Comparison of ENCODE assay signal across 38 cellular contexts in the genomic region with DNA sequence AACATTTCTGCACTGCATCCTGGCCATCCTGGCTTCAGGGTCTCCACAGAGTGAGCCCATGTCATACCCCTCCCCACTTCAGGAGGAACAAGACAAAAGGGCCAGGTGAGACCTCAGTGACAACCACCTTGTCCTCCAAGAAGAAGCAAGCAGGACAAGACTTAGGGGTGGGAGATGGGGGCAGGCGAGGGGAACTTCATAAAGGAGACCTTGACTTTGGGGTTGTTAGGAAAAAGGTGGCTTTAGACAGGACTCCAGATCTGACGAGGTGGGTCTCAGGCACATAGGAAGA. TPM values are rescaled to one million over a fixed set of nuclear protein-coding genes. Genes with fewer than 3 reads are reported as not detected.
"Had no signal": no experiment of that assay in that cellular context is flagged by ENCODE, and none has a peak within 500 bp of the region (broad histone marks: within the 10 kb centered on the region; RNA-seq: fewer than 3 reads in every experiment).

No MANE protein-coding gene starts in this region.

- H3K9me3 ChIP-seq: ascending aorta had no signal

- H3K4me3 ChIP-seq: ascending aorta, cardiac muscle cell had no signal

- ATAC-seq: activated CD4-positive, alpha-beta T cell treated with anti-CD3 and anti-CD28 coated beads for 36 hours; activated CD4-positive, CD25-positive, alpha-beta regulatory T cell treated with anti-CD3 and anti-CD28 coated beads, Interleukin-2, amount 50 U/mL, for 24 hours; activated CD8-positive, alpha-beta T cell treated with anti-CD3 and anti-CD28 coated beads, Interleukin-2, amount 10 ng/mL, durations not matched to agents 7 days and 5 days; activated naive CD8-positive, alpha-beta T cell treated with anti-CD3 and anti-CD28 coated beads, Interleukin-2, amount 50 U/mL, for 24 hours; WTC11 had no signal

- DNase-seq: activated CD4-positive, alpha-beta memory T cell treated with anti-CD3 and anti-CD28 coated beads, Interleukin-2, amount 10 ng/mL, durations not matched to agents 7 days and 5 days; activated CD4-positive, alpha-beta T cell treated with anti-CD3 and anti-CD28 coated beads for 1 hour; activated CD4-positive, alpha-beta T cell treated with anti-CD3 and anti-CD28 coated beads for 36 hours; activated CD4-positive, alpha-beta T cell treated with anti-CD3 and anti-CD28 coated beads for 48 hours; activated CD4-positive, alpha-beta T cell treated with anti-CD3 and anti-CD28 coated beads, Interleukin-2, amount 10 ng/mL, durations not matched to agents 7 days and 5 days; activated CD4-positive, alpha-beta T cell treated with anti-CD3 and anti-CD28 coated beads, Interleukin-2, amount 50 U/mL, for 48 hours; activated CD4-positive, CD25-positive, alpha-beta regulatory T cell; activated CD8-positive, alpha-beta memory T cell treated with anti-CD3 and anti-CD28 coated beads for 24 hours; activated CD8-positive, alpha-beta memory T cell treated with anti-CD3 and anti-CD28 coated beads, Interleukin-2, amount 50 U/mL, for 4 hours; activated CD8-positive, alpha-beta T cell treated with anti-CD3 and anti-CD28 coated beads, Interleukin-2, amount 10 ng/mL, durations not matched to agents 7 days and 5 days; activated effector memory CD4-positive, alpha-beta T cell treated with Interleukin-2 at 50 U/mL for 16 hours; activated gamma-delta T cell; activated naive CD4-positive, alpha-beta T cell treated with anti-CD3 and anti-CD28 coated beads, Interleukin-2, amount 10 ng/mL, durations not matched to agents 7 days and 5 days; activated naive CD4-positive, alpha-beta T cell treated with Interleukin-2 at 50 U/mL for 16 hours; activated naive CD8-positive, alpha-beta T cell treated with anti-CD3 and anti-CD28 coated beads, Interleukin-2, amount 10 ng/mL, durations not matched to agents 7 days and 5 days; activated naive CD8-positive, alpha-beta T cell treated with anti-CD3 and anti-CD28 coated beads, Interleukin-2, amount 50 U/mL, for 24 hours; activated T-cell treated with anti-CD3 and anti-CD28 coated beads, Interleukin-2, amount 50 U/mL, for 24 hours; activated T-cell treated with anti-CD3 and anti-CD28 coated beads, Interleukin-2, amount 50 U/mL, for 48 hours; amygdala; anterior cingulate cortex; caudate nucleus; cerebellar nuclear complex; SW 1271; T-helper 1 cell; T-helper 2 cell; T-helper 9 cell had no signal

- H3K36me3 Mint-ChIP-seq: activated naive CD4-positive, alpha-beta T cell treated with anti-CD3 and anti-CD28 coated beads, Interleukin-2, amount 10 ng/mL, durations not matched to agents 7 days and 5 days; activated naive CD4-positive, alpha-beta T cell treated with anti-CD3 and anti-CD28 coated beads, Interleukin-2, amount 50 U/mL, for 24 hours; activated naive CD8-positive, alpha-beta T cell treated with anti-CD3 and anti-CD28 coated beads, Interleukin-2, amount 10 ng/mL, durations not matched to agents 7 days and 5 days; brain; WTC11 had no signal

- H3K27ac ChIP-seq: ascending aorta, cardiac muscle cell, VCaP had no signal

- H3K4me3 Mint-ChIP-seq: activated CD4-positive, alpha-beta memory T cell treated with anti-CD3 and anti-CD28 coated beads, Interleukin-2, amount 10 ng/mL, durations not matched to agents 7 days and 5 days; activated CD4-positive, alpha-beta T cell treated with anti-CD3 and anti-CD28 coated beads for 36 hours; activated CD4-positive, alpha-beta T cell treated with anti-CD3 and anti-CD28 coated beads, Interleukin-2, amount 10 ng/mL, durations not matched to agents 7 days and 5 days; activated CD8-positive, alpha-beta T cell treated with anti-CD3 and anti-CD28 coated beads, Interleukin-2, amount 10 ng/mL, durations not matched to agents 7 days and 5 days; activated naive CD4-positive, alpha-beta T cell treated with anti-CD3 and anti-CD28 coated beads, Interleukin-2, amount 10 ng/mL, durations not matched to agents 7 days and 5 days; activated naive CD4-positive, alpha-beta T cell treated with anti-CD3 and anti-CD28 coated beads, Interleukin-2, amount 50 U/mL, for 24 hours; activated naive CD8-positive, alpha-beta T cell; activated naive CD8-positive, alpha-beta T cell treated with anti-CD3 and anti-CD28 coated beads, Interleukin-2, amount 10 ng/mL, durations not matched to agents 7 days and 5 days; activated naive CD8-positive, alpha-beta T cell treated with anti-CD3 and anti-CD28 coated beads, Interleukin-2, amount 50 U/mL, for 24 hours; activated T-cell treated with anti-CD3 and anti-CD28 coated beads, Interleukin-2, amount 50 U/mL, for 24 hours; brain; central memory CD8-positive, alpha-beta T cell; T-helper 1 cell treated with Interleukin-12 subunit alpha and Interleukin-12 subunit beta and Interleukin-4 antibody, amounts not matched to agents 30 μg/mL and 1 μg/mL, for 36 hours; T-helper 2 cell treated with Interferon-gamma antibody and Interleukin-4, amounts not matched to agents 5 μg/mL and 100 μg/mL, for 36 hours; WTC11 had no signal

- H3K9me3 Mint-ChIP-seq: activated CD4-positive, alpha-beta memory T cell treated with anti-CD3 and anti-CD28 coated beads, Interleukin-2, amount 10 ng/mL, durations not matched to agents 7 days and 5 days; activated CD4-positive, alpha-beta T cell treated with anti-CD3 and anti-CD28 coated beads, Interleukin-2, amount 10 ng/mL, durations not matched to agents 7 days and 5 days; activated naive CD4-positive, alpha-beta T cell treated with anti-CD3 and anti-CD28 coated beads, Interleukin-2, amount 10 ng/mL, durations not matched to agents 7 days and 5 days; activated naive CD4-positive, alpha-beta T cell treated with anti-CD3 and anti-CD28 coated beads, Interleukin-2, amount 50 U/mL, for 24 hours; activated naive CD8-positive, alpha-beta T cell treated with anti-CD3 and anti-CD28 coated beads, Interleukin-2, amount 10 ng/mL, durations not matched to agents 7 days and 5 days; activated naive CD8-positive, alpha-beta T cell treated with anti-CD3 and anti-CD28 coated beads, Interleukin-2, amount 50 U/mL, for 24 hours; activated T-cell treated with anti-CD3 and anti-CD28 coated beads, Interleukin-2, amount 50 U/mL, for 24 hours; activated T-helper 2 cell treated with anti-CD3 and anti-CD28 coated beads, Interferon-gamma antibody, Interleukin-2, Interleukin-4, amounts not matched to agents 10 μg/mL and 5 μg/mL and 100 μg/mL, durations not matched to agents 14 hours and 24 hours and 36 hours; brain; central memory CD8-positive, alpha-beta T cell; T-helper 1 cell treated with Interleukin-12 subunit alpha and Interleukin-12 subunit beta and Interleukin-4 antibody, amounts not matched to agents 30 μg/mL and 1 μg/mL, for 36 hours; T-helper 2 cell treated with Interferon-gamma antibody and Interleukin-4, amounts not matched to agents 5 μg/mL and 100 μg/mL, for 36 hours; WTC11 had no signal

- H3K36me3 ChIP-seq: ascending aorta, cardiac muscle cell had no signal

- H3K4me1 ChIP-seq: ascending aorta had no signal

- H3K4me1 Mint-ChIP-seq: activated CD4-positive, alpha-beta memory T cell treated with anti-CD3 and anti-CD28 coated beads, Interleukin-2, amount 10 ng/mL, durations not matched to agents 7 days and 5 days; activated CD4-positive, alpha-beta T cell treated with anti-CD3 and anti-CD28 coated beads for 36 hours; activated CD4-positive, alpha-beta T cell treated with anti-CD3 and anti-CD28 coated beads, Interleukin-2, amount 10 ng/mL, durations not matched to agents 7 days and 5 days; activated naive CD4-positive, alpha-beta T cell treated with anti-CD3 and anti-CD28 coated beads, Interleukin-2, amount 10 ng/mL, durations not matched to agents 7 days and 5 days; activated naive CD4-positive, alpha-beta T cell treated with anti-CD3 and anti-CD28 coated beads, Interleukin-2, amount 50 U/mL, for 24 hours; activated naive CD8-positive, alpha-beta T cell treated with anti-CD3 and anti-CD28 coated beads, Interleukin-2, amount 10 ng/mL, durations not matched to agents 7 days and 5 days; activated naive CD8-positive, alpha-beta T cell treated with anti-CD3 and anti-CD28 coated beads, Interleukin-2, amount 50 U/mL, for 24 hours; brain; central memory CD8-positive, alpha-beta T cell; WTC11 had no signal

- H3K27ac Mint-ChIP-seq: activated CD4-positive, alpha-beta memory T cell treated with anti-CD3 and anti-CD28 coated beads, Interleukin-2, amount 10 ng/mL, durations not matched to agents 7 days and 5 days; activated CD4-positive, alpha-beta T cell treated with anti-CD3 and anti-CD28 coated beads for 36 hours; activated CD4-positive, alpha-beta T cell treated with anti-CD3 and anti-CD28 coated beads, Interleukin-2, amount 10 ng/mL, durations not matched to agents 7 days and 5 days; activated CD8-positive, alpha-beta T cell treated with anti-CD3 and anti-CD28 coated beads, Interleukin-2, amount 10 ng/mL, durations not matched to agents 7 days and 5 days; activated naive CD4-positive, alpha-beta T cell treated with anti-CD3 and anti-CD28 coated beads, Interleukin-2, amount 10 ng/mL, durations not matched to agents 7 days and 5 days; activated naive CD4-positive, alpha-beta T cell treated with anti-CD3 and anti-CD28 coated beads, Interleukin-2, amount 50 U/mL, for 24 hours; activated naive CD8-positive, alpha-beta T cell; activated naive CD8-positive, alpha-beta T cell treated with anti-CD3 and anti-CD28 coated beads, Interleukin-2, amount 10 ng/mL, durations not matched to agents 7 days and 5 days; activated naive CD8-positive, alpha-beta T cell treated with anti-CD3 and anti-CD28 coated beads, Interleukin-2, amount 50 U/mL, for 24 hours; activated T-cell treated with anti-CD3 and anti-CD28 coated beads, Interleukin-2, amount 50 U/mL, for 24 hours; activated T-helper 2 cell treated with anti-CD3 and anti-CD28 coated beads, Interferon-gamma antibody, Interleukin-2, Interleukin-4, amounts not matched to agents 10 μg/mL and 5 μg/mL and 100 μg/mL, durations not matched to agents 14 hours and 24 hours and 36 hours; brain; T-helper 1 cell treated with Interleukin-12 subunit alpha and Interleukin-12 subunit beta and Interleukin-4 antibody, amounts not matched to agents 30 μg/mL and 1 μg/mL, for 36 hours; T-helper 2 cell treated with Interferon-gamma antibody and Interleukin-4, amounts not matched to agents 5 μg/mL and 100 μg/mL, for 36 hours; WTC11 had no signal

- H3K27me3 ChIP-seq: ascending aorta had no signal

RNA-seq across cellular contexts. Expression of a gene that starts 24.0 kb away (rescaled TPM):
- total RNA-seq: activated CD4-positive, alpha-beta memory T cell treated with anti-CD3 and anti-CD28 coated beads, Interleukin-2, amount 10 ng/mL, durations not matched to agents 7 days and 5 days; activated CD4-positive, alpha-beta T cell treated with anti-CD3 and anti-CD28 coated beads for 36 hours; activated CD4-positive, alpha-beta T cell treated with anti-CD3 and anti-CD28 coated beads, Interleukin-2, amount 10 ng/mL, durations not matched to agents 7 days and 5 days; activated CD8-positive, alpha-beta T cell treated with anti-CD3 and anti-CD28 coated beads, Interleukin-2, amount 10 ng/mL, durations not matched to agents 7 days and 5 days; activated naive CD8-positive, alpha-beta T cell treated with anti-CD3 and anti-CD28 coated beads, Interleukin-2, amount 10 ng/mL, durations not matched to agents 7 days and 5 days; activated T-helper 2 cell treated with anti-CD3 and anti-CD28 coated beads, Interferon-gamma antibody, Interleukin-2, Interleukin-4, amounts not matched to agents 10 μg/mL and 5 μg/mL and 100 μg/mL, durations not matched to agents 14 hours and 24 hours and 36 hours; ascending aorta; cardiac muscle cell; WTC11 had no signal

RNA-seq across cellular contexts. Expression of a gene that starts 32.6 kb away (rescaled TPM):
- total RNA-seq: activated CD4-positive, alpha-beta memory T cell treated with anti-CD3 and anti-CD28 coated beads, Interleukin-2, amount 10 ng/mL, durations not matched to agents 7 days and 5 days; activated CD4-positive, alpha-beta T cell treated with anti-CD3 and anti-CD28 coated beads, Interleukin-2, amount 10 ng/mL, durations not matched to agents 7 days and 5 days; activated CD8-positive, alpha-beta T cell treated with anti-CD3 and anti-CD28 coated beads, Interleukin-2, amount 10 ng/mL, durations not matched to agents 7 days and 5 days; activated naive CD8-positive, alpha-beta T cell treated with anti-CD3 and anti-CD28 coated beads, Interleukin-2, amount 10 ng/mL, durations not matched to agents 7 days and 5 days; activated T-helper 2 cell treated with anti-CD3 and anti-CD28 coated beads, Interferon-gamma antibody, Interleukin-2, Interleukin-4, amounts not matched to agents 10 μg/mL and 5 μg/mL and 100 μg/mL, durations not matched to agents 14 hours and 24 hours and 36 hours had no signal
